In genomic region chr9:29129763-29130162, GRCh38 we compare ENCODE assay signal across 32 cellular contexts.
DNase-seq lines count a peak whose midpoint lies in the region; ATAC-seq and TF ChIP-seq lines count a peak whose summit lies in the region.
"Had no signal": no experiment of that assay in that cellular context is flagged by ENCODE, and none has a peak within 500 bp of the region (broad histone marks: within the 10 kb centered on the region; RNA-seq: fewer than 3 reads in every experiment).

No MANE protein-coding gene starts in this region.

- no peaks in the 10 kb centered on the region for H3F3A ChIP-seq in GM23338 (replicated peaks; ENCODE audit: low read depth)

- no peak overlapping the region for H3K27ac ChIP-seq in GM23338 (ENCODE audit: low read depth)
- no peak overlapping the region for H3K27ac ChIP-seq in transverse colon
- H3K27ac ChIP-seq: ascending aorta, C4-2B, lower lobe of right lung, ovary, upper lobe of left lung had no signal

- H3K36me3 ChIP-seq in GM23338 (ENCODE audit: insufficient read depth) (peaks cover 18% of the 10 kb centered on the region), transverse colon (no peaks in the 10 kb centered on the region)
- H3K36me3 ChIP-seq: ascending aorta, lower lobe of right lung, MG63, ovary, upper lobe of left lung had no signal

- no peaks in the 10 kb centered on the region for H3K27me3 Mint-ChIP-seq in GM23338 (ENCODE audit: insufficient read depth, low read depth, poor library complexity)
- peaks cover 8% of the 10 kb centered on the region for H3K27me3 Mint-ChIP-seq in nephron progenitor cell (ENCODE audit: low read depth, poor library complexity)
- H3K27me3 Mint-ChIP-seq: effector memory CD8-positive, alpha-beta T cell; natural killer cell treated with Interleukin-12 subunit alpha and Interleukin-12 subunit beta and Interleukin-15 and Interleukin-18, amount 100 ng/mL, for 72 hours; stimulated activated memory B cell treated with anti-CD40 and anti-IgM and Interleukin-4, amounts not matched to agents 10 μg/mL and 1 μg/mL and 100 μg/mL, for 72 hours had no signal

- in situ Hi-C loops in transverse colon (cut with MboI; ENCODE audit: low pct_ligation_motif_present in 1 of 4, low pct_unique_long_range_greater_than_20kb in 1 of 4, low sequenced_read_pairs in 3 of 4): no loop called here

- no peaks in the 10 kb centered on the region for H3K4me1 Mint-ChIP-seq in GM23338
- H3K4me1 Mint-ChIP-seq in nephron progenitor cell: no peaks in the 10 kb centered on the region
- H3K4me1 Mint-ChIP-seq: stimulated activated memory B cell treated with anti-CD40 and anti-IgM and Interleukin-4, amounts not matched to agents 10 μg/mL and 1 μg/mL and 100 μg/mL, for 72 hours had no signal

- H4K20me1 ChIP-seq in GM23338 (replicated peaks; ENCODE audit: insufficient read depth): no peaks in the 10 kb centered on the region

- TF ChIP-seq POLR2A in transverse colon (IDR thresholded peaks at IDR 0.05): no peak

- no peaks in the 10 kb centered on the region for H3K27me3 ChIP-seq in GM23338 (ENCODE audit: insufficient read depth)
- H3K27me3 ChIP-seq in transverse colon: no peaks in the 10 kb centered on the region
- H3K27me3 ChIP-seq: ascending aorta, MG63, ovary, upper lobe of left lung had no signal

- TF ChIP-seq EP300 in transverse colon (IDR thresholded peaks at IDR 0.05; ENCODE audit: low read depth): no peak

- H3K4me3 ChIP-seq in GM23338: no peak overlapping the region
- H3K4me3 ChIP-seq in transverse colon: no peak overlapping the region
- H3K4me3 ChIP-seq: ascending aorta, K562, lower lobe of right lung, MG63, ovary, upper lobe of left lung had no signal

- DNase-seq in DMS53 (lab: John Stamatoyannopoulos, UW): peak; percentile 4
- DNase-seq in DMS53 treated with DMSO at 0.1 percent for 48 hours (lab: John Stamatoyannopoulos, UW; ENCODE audit: unreplicated experiment): no peak
- DNase-seq in GM23338 (ENCODE audit: low spot score): peak; percentile 53
- peak; percentile 4 for DNase-seq in astrocyte of the hippocampus (ENCODE audit: low read depth, low spot score)
- DNase-seq in kidney tubule cell (ENCODE audit: low spot score): peak; percentile 2
- no peak for DNase-seq in cerebellar cortex (ENCODE audit: low spot score)
- no peak for DNase-seq in nephron progenitor cell
- DNase-seq in transverse colon: no peak
- DNase-seq: 8988T; activated CD4-positive, alpha-beta T cell treated with anti-CD3 and anti-CD28 coated beads, Interleukin-2, amount 50 U/mL, for 48 hours; activated CD4-positive, CD25-positive, alpha-beta regulatory T cell treated with anti-CD3 and anti-CD28 coated beads, Interleukin-2, amount 50 U/mL, for 72 hours; activated T-cell treated with anti-CD3 and anti-CD28 coated beads, Interleukin-2, amount 50 U/mL, for 72 hours; Calu3; caudate nucleus; cortex of kidney; effector memory CD8-positive, alpha-beta T cell; glutamatergic neuron; lower lobe of right lung; MG63; NCI-H1436; NCI-H510A treated with DMSO at 0.1 percent for 48 hours; ovary; SHP77; stimulated activated CD4-positive, alpha-beta T cell treated with anti-CD3 and anti-CD28 coated beads, Interleukin-15, amount 100 ng/mL, for 24 hours; T-helper 2 cell; upper lobe of left lung had no signal

- H3K36me3 Mint-ChIP-seq in GM23338 (ENCODE audit: low read depth) (peaks cover 68% of the 10 kb centered on the region), nephron progenitor cell (ENCODE audit: low read depth) (peaks cover 6% of the 10 kb centered on the region)
- H3K36me3 Mint-ChIP-seq: stimulated activated memory B cell treated with anti-CD40 and anti-IgM and Interleukin-4, amounts not matched to agents 10 μg/mL and 1 μg/mL and 100 μg/mL, for 72 hours had no signal

- 61 to 75% methylated on average over 1 of the region's 1 CpG for WGBS in transverse colon (ENCODE audit: low coverage in 1 of 2), 2 donors

- no peaks in the 10 kb centered on the region for H3K9me2 ChIP-seq in GM23338 (ENCODE audit: insufficient read depth)

- H3K4me2 ChIP-seq in GM23338: no peak overlapping the region

- H3K27ac Mint-ChIP-seq in GM23338 (no peak overlapping the region), nephron progenitor cell (no peak overlapping the region)
- H3K27ac Mint-ChIP-seq: activated T-cell treated with anti-CD3 and anti-CD28 coated beads, Interleukin-2, amount 50 U/mL, for 72 hours; effector memory CD8-positive, alpha-beta T cell; natural killer cell treated with Interleukin-12 subunit alpha and Interleukin-12 subunit beta and Interleukin-15 and Interleukin-18, amount 100 ng/mL, for 72 hours; stimulated activated memory B cell treated with anti-CD40 and anti-IgM and Interleukin-4, amounts not matched to agents 10 μg/mL and 1 μg/mL and 100 μg/mL, for 72 hours had no signal

- no peak for ATAC-seq in GM23338
- ATAC-seq: activated T-cell treated with anti-CD3 and anti-CD28 coated beads, Interleukin-2, amount 50 U/mL, for 72 hours; effector memory CD8-positive, alpha-beta T cell; K562; lower lobe of right lung; natural killer cell treated with Interleukin-12 subunit alpha and Interleukin-12 subunit beta and Interleukin-15 and Interleukin-18, amount 100 ng/mL, for 72 hours; Panc1; stimulated activated memory B cell treated with anti-CD40 and anti-IgM and Interleukin-4, amounts not matched to agents 10 μg/mL and 1 μg/mL and 100 μg/mL, for 72 hours had no signal

- H3K4me1 ChIP-seq in GM23338 (ENCODE audit: insufficient read depth) (no peaks in the 10 kb centered on the region), transverse colon (no peaks in the 10 kb centered on the region)
- H3K4me1 ChIP-seq: ascending aorta, lower lobe of right lung, upper lobe of left lung had no signal

- no peak for TF ChIP-seq CTCF in GM23338 (conservative IDR thresholded peaks at IDR 0.05; ENCODE audit: low read depth in 2 of 2)
- TF ChIP-seq CTCF in nephron progenitor cell (IDR thresholded peaks at IDR 0.05): no peak
- no peak for TF ChIP-seq CTCF in transverse colon (IDR thresholded peaks at IDR 0.05)

- no peaks in the 10 kb centered on the region for H3K79me2 ChIP-seq in GM23338 (replicated peaks; ENCODE audit: insufficient read depth)

- intact Hi-C loops in transverse colon (cut with DNase I; ENCODE audit: low total_unique reads): no loop called here

- H3K9me3 ChIP-seq in transverse colon: peaks cover 3 to 4% of the 10 kb centered on the region in 2 donors
- H3K9me3 ChIP-seq: ascending aorta, ovary had no signal

- peaks cover 67% of the 10 kb centered on the region for H3K9me3 Mint-ChIP-seq in GM23338
- H3K9me3 Mint-ChIP-seq in nephron progenitor cell: peaks cover 56% of the 10 kb centered on the region

- H3K4me3 Mint-ChIP-seq in GM23338 (no peak overlapping the region), nephron progenitor cell (no peak overlapping the region)
- H3K4me3 Mint-ChIP-seq: activated T-cell treated with anti-CD3 and anti-CD28 coated beads, Interleukin-2, amount 50 U/mL, for 72 hours; effector memory CD8-positive, alpha-beta T cell; natural killer cell treated with Interleukin-12 subunit alpha and Interleukin-12 subunit beta and Interleukin-15 and Interleukin-18, amount 100 ng/mL, for 72 hours; stimulated activated memory B cell treated with anti-CD40 and anti-IgM and Interleukin-4, amounts not matched to agents 10 μg/mL and 1 μg/mL and 100 μg/mL, for 72 hours had no signal

- H2AFZ ChIP-seq in GM23338: no peak overlapping the region

TF ChIP-seq in GM23338, 12 proteins besides CTCF, POLR2A, EP300 and RAD21 (continues in another document):
- TF ChIP-seq NANOG (IDR thresholded peaks at IDR 0.05; ENCODE audit: borderline replicate concordance) (no peak), ZNF331 (CRISPR knock-in tag; IDR thresholded peaks at IDR 0.05; ENCODE audit: low read depth) (no peak), REST (IDR thresholded peaks at IDR 0.05; ENCODE audit: unreplicated experiment) (no peak), JUNB (IDR thresholded peaks at IDR 0.05; ENCODE audit: unreplicated experiment) (no peak), CREB1 (CRISPR knock-in tag; IDR thresholded peaks at IDR 0.05; ENCODE audit: low read depth) (no peak), STAT1 (IDR thresholded peaks at IDR 0.05; ENCODE audit: unreplicated experiment) (no peak), ETS1 (IDR thresholded peaks at IDR 0.05) (no peak), ZNF114 (CRISPR knock-in tag; IDR thresholded peaks at IDR 0.05) (no peak), EZH2phosphoT487 (IDR thresholded peaks at IDR 0.05; ENCODE audit: unreplicated experiment) (no peak), POLR2AphosphoS5 (IDR thresholded peaks at IDR 0.05; ENCODE audit: low read depth) (no peak)

Comparison
In these comparisons a context has a peak if more than half of its experiments do, and no peak if none do; other contexts are left out.
1. DNase-seq: peak in DMS53 (single experiment), GM23338 (single experiment), astrocyte of the hippocampus (single experiment) and kidney tubule cell (single experiment); none in DMS53 treated with DMSO at 0.1 percent for 48 hours (single experiment), cerebellar cortex (single experiment), nephron progenitor cell (single experiment) and transverse colon (single experiment).